ENCODE assay signal across 13 cellular contexts in the genomic region with DNA sequence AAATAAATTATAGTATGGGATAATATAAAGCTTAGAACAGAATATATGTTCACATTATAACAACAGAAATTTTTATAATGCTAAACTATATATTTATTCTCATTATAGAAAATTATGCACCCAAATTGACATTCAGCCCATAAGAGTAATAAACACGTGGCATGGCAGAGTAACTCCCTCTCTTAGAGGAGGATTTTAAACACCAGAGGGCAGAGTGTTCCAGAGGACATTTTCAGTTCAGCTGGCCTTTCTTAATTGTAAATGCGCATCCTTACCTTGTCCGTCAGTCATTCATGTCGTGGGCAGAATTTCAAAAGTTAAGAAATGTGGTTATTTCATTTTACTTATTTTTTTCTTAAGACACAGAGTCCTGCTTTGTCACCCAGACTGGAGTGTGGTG.
DNase-seq lines count a peak whose midpoint lies in the region; ATAC-seq, FAIRE-seq and TF ChIP-seq lines count a peak whose summit lies in the region.
"Had no signal": no experiment of that assay in that cellular context is flagged by ENCODE, and none has a peak within 500 bp of the region (broad histone marks: within the 10 kb centered on the region; RNA-seq: fewer than 3 reads in every experiment).

No MANE protein-coding gene starts in this region.

- H3K79me2 ChIP-seq in K562 (ENCODE audit: control insufficient read depth, insufficient read depth, low read length) = no peaks in the 10 kb centered on the region

- H3K27me3 ChIP-seq in K562 (ENCODE audit: control insufficient read depth in 2 of 2, insufficient read depth in 2 of 2, low read length in 2 of 2) = no peaks in the 10 kb centered on the region

- H3K36me3 ChIP-seq in K562 (ENCODE audit: control insufficient read depth, insufficient read depth, low read length) = no peaks in the 10 kb centered on the region
- H3K36me3 ChIP-seq: prostate gland had no signal

- H3K4me3 ChIP-seq in Jurkat, Clone E6-1 (ENCODE audit: low read length) = no peak overlapping the region
- no peak overlapping the region for H3K4me3 ChIP-seq in K562
- H3K4me3 ChIP-seq: prostate gland had no signal

- no peaks in the 10 kb centered on the region for H3K9me1 ChIP-seq in K562 (ENCODE audit: control insufficient read depth, insufficient read depth, low read length)

- H3K4me1 ChIP-seq in K562 (replicated peaks in 1 of 2; ENCODE audit: control insufficient read depth in 2 of 2, insufficient read depth in 2 of 2, low read length in 2 of 2) = no peaks in the 10 kb centered on the region
- H3K4me1 ChIP-seq: prostate gland had no signal

- no peak overlapping the region for H3K27ac ChIP-seq in K562 (ENCODE audit: extremely low read depth, low read depth, low read length)
- H3K27ac ChIP-seq: prostate gland had no signal

- BruUV-seq in K562 (replicated peaks; lab: Mats Ljungman, UMichigan) = no TSS peak

- no peak overlapping the region for H2AFZ ChIP-seq in K562 (ENCODE audit: low read depth, low read length)

- H3K9me3 ChIP-seq in K562 (replicated peaks; ENCODE audit: control insufficient read depth, insufficient read depth, low read depth, low read length) = no peaks in the 10 kb centered on the region
- H3K9me3 ChIP-seq: prostate gland had no signal

- DNase-seq in EH (ENCODE audit: low read depth) (peak; percentile 23), K562 (ENCODE audit: extremely low read depth in 1 of 4, low spot score in 3 of 4) (peak; percentile 7 to 20 (median 12)), midbrain (lab: John Stamatoyannopoulos, UW) (peak; percentile 31), NCI-H1930 (lab: John Stamatoyannopoulos, UW) (no peak), DMS79 treated with DMSO at 0.1 percent for 48 hours (lab: John Stamatoyannopoulos, UW) (no peak), DMS79 (lab: John Stamatoyannopoulos, UW) (no peak)
- peak; percentile 4 for DNase-seq in Jurkat, Clone E6-1 (ENCODE audit: low read depth, low spot score)
- DNase-seq in activated CD4-positive, alpha-beta T cell treated with anti-CD3 and anti-CD28 coated beads, Interleukin-2, amount 50 U/mL, for 48 hours = no peak
- DNase-seq: activated naive CD4-positive, alpha-beta T cell treated with anti-CD3 and anti-CD28 coated beads, Interleukin-2, amount 50 U/mL, for 16 hours; NCI-H1048 had no signal

- no peak for FAIRE-seq in K562 (lab: Jason Lieb, UNC)
- FAIRE-seq: G401.6, RCC 7860 had no signal

- peak in 1 of 2 experiments; percentile 27; a peak in 1 of 4 replicates for TF ChIP-seq RAD21 in K562 (CRISPR knock-in tag; conservative IDR thresholded peaks at IDR 0.05 in 1 of 2, IDR thresholded peaks at IDR 0.05 in 1 of 2)

- TF ChIP-seq EP300 in K562 (IDR thresholded peaks at IDR 0.05; ENCODE audit: low read length) = no peak

- peak in 2 of 3 experiments; percentile 29 to 43; a peak in 3 of 6 replicates for TF ChIP-seq CTCF in K562 (IDR thresholded peaks at IDR 0.05 in 2 of 3, conservative IDR thresholded peaks at IDR 0.05 in 1 of 3; ENCODE audit: insufficient read depth in 2 of 3, low read depth in 1 of 3, low read length in 3 of 3)

- TF ChIP-seq POLR2A in K562 (conservative IDR thresholded peaks at IDR 0.05) = no peak

- no peak overlapping the region for H3K4me2 ChIP-seq in K562 (ENCODE audit: insufficient read depth, low read length)

- H4K20me1 ChIP-seq in K562 (replicated peaks; ENCODE audit: control insufficient read depth, insufficient read depth, low read length) = no peaks in the 10 kb centered on the region

- H3K9ac ChIP-seq in K562 (ENCODE audit: insufficient read depth in 1 of 2, low read depth in 2 of 2, low read length in 2 of 2) = no peak overlapping the region

- in situ Hi-C loops in K562 (cut with MboI) = no loop called here

- intact Hi-C loops in K562 (cut with micrococcal nuclease) = loop anchor here (10.0 kb wide), 1 partner anchor 292 kb away; no protein-coding TSS in a partner anchor

- ATAC-seq in K562 = peak; percentile 40; the same call in 1 of the 3 replicates

- POLR2A ChIA-PET in K562 (lab: Yijun Ruan, JAX) = no interaction called here

- WGBS in K562 (ENCODE audit: insufficient coverage, low coverage, missing lambda C conversion rate) = 40% methylated on average over 4 of the region's 4 CpGs

- CTCF ChIA-PET in K562 (lab: Yijun Ruan, JAX; ENCODE audit: low intra/inter-chr PET ratio) = interaction anchor here (2.2 kb wide), 1 partner anchor 293 kb away, joined by 15 read pairs; no protein-coding TSS in a partner anchor

TF ChIP-seq in K562, 482 proteins besides CTCF, POLR2A, EP300 and RAD21:
- TF ChIP-seq DACH1 (IDR thresholded peaks at IDR 0.05; ENCODE audit: partially characterized antibody) = no peak
- 0 out of 2 replicates have a peak, but pooled peaks have one; percentile 26 for TF ChIP-seq MYC (IDR thresholded peaks at IDR 0.05; ENCODE audit: low read depth, low read length)
- TF ChIP-seq MYC (CRISPR knock-in tag; IDR thresholded peaks at IDR 0.05; ENCODE audit: borderline replicate concordance, low read depth) = no peak
- TF ChIP-seq HNRNPLL (IDR thresholded peaks at IDR 0.05; ENCODE audit: low read depth, low read length, poor library complexity, severe bottlenecking) = no peak
- TF ChIP-seq, protein P1, sequence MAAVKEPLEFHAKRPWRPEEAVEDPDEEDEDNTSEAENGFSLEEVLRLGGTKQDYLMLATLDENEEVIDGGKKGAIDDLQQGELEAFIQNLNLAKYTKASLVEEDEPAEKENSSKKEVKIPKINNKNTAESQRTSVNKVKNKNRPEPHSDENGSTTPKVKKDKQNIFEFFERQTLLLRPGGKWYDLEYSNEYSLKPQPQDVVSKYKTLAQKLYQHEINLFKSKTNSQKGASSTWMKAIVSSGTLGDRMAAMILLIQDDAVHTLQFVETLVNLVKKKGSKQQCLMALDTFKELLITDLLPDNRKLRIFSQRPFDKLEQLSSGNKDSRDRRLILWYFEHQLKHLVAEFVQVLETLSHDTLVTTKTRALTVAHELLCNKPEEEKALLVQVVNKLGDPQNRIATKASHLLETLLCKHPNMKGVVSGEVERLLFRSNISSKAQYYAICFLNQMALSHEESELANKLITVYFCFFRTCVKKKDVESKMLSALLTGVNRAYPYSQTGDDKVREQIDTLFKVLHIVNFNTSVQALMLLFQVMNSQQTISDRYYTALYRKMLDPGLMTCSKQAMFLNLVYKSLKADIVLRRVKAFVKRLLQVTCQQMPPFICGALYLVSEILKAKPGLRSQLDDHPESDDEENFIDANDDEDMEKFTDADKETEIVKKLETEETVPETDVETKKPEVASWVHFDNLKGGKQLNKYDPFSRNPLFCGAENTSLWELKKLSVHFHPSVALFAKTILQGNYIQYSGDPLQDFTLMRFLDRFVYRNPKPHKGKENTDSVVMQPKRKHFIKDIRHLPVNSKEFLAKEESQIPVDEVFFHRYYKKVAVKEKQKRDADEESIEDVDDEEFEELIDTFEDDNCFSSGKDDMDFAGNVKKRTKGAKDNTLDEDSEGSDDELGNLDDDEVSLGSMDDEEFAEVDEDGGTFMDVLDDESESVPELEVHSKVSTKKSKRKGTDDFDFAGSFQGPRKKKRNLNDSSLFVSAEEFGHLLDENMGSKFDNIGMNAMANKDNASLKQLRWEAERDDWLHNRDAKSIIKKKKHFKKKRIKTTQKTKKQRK (IDR thresholded peaks at IDR 0.05; ENCODE audit: borderline replicate concordance, low read depth, low read length) = no peak

Comparison
In these comparisons a context has a peak if more than half of its experiments do, and no peak if none do; other contexts are left out.
1. DNase-seq: peak in EH (single experiment), Jurkat, Clone E6-1 (single experiment), K562 (4 of 4) and midbrain (single experiment); none in NCI-H1930 (0 of 2), DMS79 treated with DMSO at 0.1 percent for 48 hours (single experiment), DMS79 (single experiment) and activated CD4-positive, alpha-beta T cell treated with anti-CD3 and anti-CD28 coated beads, Interleukin-2, amount 50 U/mL, for 48 hours (0 of 2).